In the genomic region with DNA sequence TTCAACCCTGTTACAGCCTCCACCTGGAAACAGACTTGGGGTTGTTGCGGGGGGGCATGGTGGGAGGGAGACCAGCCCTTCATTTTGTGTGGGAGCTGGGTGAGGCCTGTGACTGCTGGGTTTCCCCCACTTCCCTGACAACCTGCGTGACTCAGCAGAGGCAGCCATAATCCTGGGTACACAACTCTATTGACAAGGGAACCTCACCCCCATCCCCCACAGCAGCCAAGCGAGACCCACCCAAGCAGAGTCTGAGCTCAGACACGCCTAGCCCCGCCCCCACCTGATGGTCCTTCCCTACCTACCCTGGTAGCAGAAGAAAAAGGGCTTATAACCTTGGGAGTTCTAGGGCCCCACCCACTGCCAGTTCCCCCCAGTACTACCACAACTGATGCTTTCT, we compare ENCODE assay signal across 2 cellular contexts.
TF ChIP-seq lines count a peak whose summit lies in the region.

No MANE protein-coding gene starts in this region.

TF ChIP-seq in HEK293, 187 proteins besides CTCF, POLR2A, EP300 and RAD21:
- TF ChIP-seq ZNF366 (tag by site-specific recombination; conservative IDR thresholded peaks at IDR 0.05) (no peak), ZNF184 (tag by site-specific recombination; IDR thresholded peaks at IDR 0.05) (no peak), ZNF248 (tag by site-specific recombination; IDR thresholded peaks at IDR 0.05) (no peak), KLF1 (tag by site-specific recombination; IDR thresholded peaks at IDR 0.05) (peak; percentile 35; the same call in 1 of the 2 replicates)

TF ChIP-seq in K562, 482 proteins besides CTCF, POLR2A, EP300 and RAD21:
- TF ChIP-seq YY1 (IDR thresholded peaks at IDR 0.05; ENCODE audit: borderline replicate concordance in 1 of 3, control insufficient read depth in 1 of 3, extremely low read depth in 1 of 3, insufficient read depth in 3 of 3, insufficient read length in 1 of 3, insufficient replicate concordance in 2 of 3, low read depth in 1 of 3, low read length in 2 of 3): peak in 1 of 3 experiments; percentile 16
- no peak for TF ChIP-seq BRF1 (IDR thresholded peaks at IDR 0.05; ENCODE audit: borderline replicate concordance, extremely low read depth, insufficient read length)
- peak; percentile 41 for TF ChIP-seq NFE2 (IDR thresholded peaks at IDR 0.05; ENCODE audit: low read depth)
